8 cellular contexts compared by ENCODE assay signal in the genomic region with DNA sequence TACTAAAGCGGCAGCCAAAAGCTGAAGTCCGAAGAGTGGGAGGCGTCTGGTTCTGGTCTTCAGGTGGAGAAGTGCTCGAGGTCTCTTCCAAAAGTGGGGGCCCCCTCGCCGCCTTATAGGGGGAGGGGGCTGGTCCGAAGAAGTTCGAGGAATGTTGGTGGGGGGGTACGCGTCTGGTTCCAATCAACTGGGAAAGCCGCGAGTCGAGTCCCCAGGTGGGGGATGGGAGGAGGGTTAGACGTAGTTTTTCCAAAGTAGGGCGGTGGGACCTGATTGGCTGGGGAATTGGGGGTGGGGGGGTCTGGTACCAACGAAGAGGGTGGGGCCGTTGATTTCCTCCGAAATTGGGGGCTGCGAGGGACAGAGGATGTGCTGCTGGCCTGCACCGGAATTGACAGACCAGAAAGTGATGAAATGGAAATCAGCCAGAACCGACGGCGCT. TPM values are rescaled to one million over a fixed set of nuclear protein-coding genes. Genes with fewer than 3 reads are reported as not detected.
DNase-seq lines count a peak whose midpoint lies in the region; ATAC-seq and TF ChIP-seq lines count a peak whose summit lies in the region.

No MANE protein-coding gene starts in this region.

- H3K4me3 ChIP-seq in liver (ENCODE audit: low read depth in 1 of 3, low read length in 3 of 3) (peak overlapping the region in 2 of 3 donors; percentile 66 to 73), transverse colon (peak overlapping the region; percentile 84 to 96 (median 90))

- TF ChIP-seq EP300 in transverse colon (IDR thresholded peaks at IDR 0.05; ENCODE audit: low read depth), result no peak

- no peaks in the 10 kb centered on the region for H3K36me3 ChIP-seq in liver (ENCODE audit: control insufficient read depth in 4 of 4, insufficient read depth in 3 of 4, low read depth in 1 of 4, low read length in 3 of 4)
- H3K36me3 ChIP-seq in transverse colon, result no peaks in the 10 kb centered on the region

- H3K9ac ChIP-seq in liver (ENCODE audit: low read depth in 1 of 2, low read length in 2 of 2), result no peak overlapping the region

- H3K4me1 Mint-ChIP-seq in activated naive CD4-positive, alpha-beta T cell treated with anti-CD3 and anti-CD28 coated beads, Interleukin-2, amount 50 U/mL, for 24 hours, result peaks cover 56% of the 10 kb centered on the region

- peaks cover 0 to 15% (median 6%) of the 10 kb centered on the region in 4 donors for H3K4me1 ChIP-seq in liver (ENCODE audit: control insufficient read depth in 4 of 4, insufficient read depth in 4 of 4, low read length in 3 of 4)
- peaks cover 21 to 50% (median 44%) of the 10 kb centered on the region in 4 donors for H3K4me1 ChIP-seq in transverse colon

- H3K27me3 Mint-ChIP-seq in activated naive CD4-positive, alpha-beta T cell treated with anti-CD3 and anti-CD28 coated beads, Interleukin-2, amount 50 U/mL, for 24 hours, result no peaks in the 10 kb centered on the region

- H3K27me3 ChIP-seq in liver (ENCODE audit: control insufficient read depth in 4 of 4, insufficient read depth in 4 of 4, low read length in 3 of 4), result no peaks in the 10 kb centered on the region
- no peaks in the 10 kb centered on the region for H3K27me3 ChIP-seq in transverse colon

- WGBS in liver, result 5% methylated on average over 23 of the region's 23 CpGs
- WGBS in transverse colon (ENCODE audit: low coverage in 1 of 2), 2 donors, result 0 to 2% methylated on average over 12 to 23 of the region's 23 CpGs

- no peak for DNase-seq in activated naive CD4-positive, alpha-beta T cell treated with anti-CD3 and anti-CD28 coated beads, Interleukin-2, amount 50 U/mL, for 16 hours
- peak; percentile 45 for DNase-seq in transverse colon
- DNase-seq in superior temporal gyrus (ENCODE audit: extremely low spot score), result no peak
- no peak for DNase-seq in NCI-H1694 (lab: John Stamatoyannopoulos, UW)

- H3K27ac ChIP-seq in angular gyrus (ENCODE audit: low read depth, low read length), result peak overlapping the region; percentile 84
- H3K27ac ChIP-seq in liver (ENCODE audit: low read depth in 1 of 2, low read length in 2 of 2), result peak overlapping the region in 1 of 2 donors; percentile 26
- peak overlapping the region; percentile 93 to 96 (median 95) for H3K27ac ChIP-seq in transverse colon

- no peaks in the 10 kb centered on the region for H3K9me3 Mint-ChIP-seq in activated naive CD4-positive, alpha-beta T cell treated with anti-CD3 and anti-CD28 coated beads, Interleukin-2, amount 50 U/mL, for 24 hours

- H3K27ac Mint-ChIP-seq in activated naive CD4-positive, alpha-beta T cell treated with anti-CD3 and anti-CD28 coated beads, Interleukin-2, amount 50 U/mL, for 24 hours, result no peak overlapping the region

- intact Hi-C loops in transverse colon (cut with DNase I; ENCODE audit: low total_unique reads), result no loop called here

- no peaks in the 10 kb centered on the region for H3K9me3 ChIP-seq in liver (ENCODE audit: control insufficient read depth in 4 of 4, low read length in 3 of 4)
- H3K9me3 ChIP-seq in transverse colon, result no peaks in the 10 kb centered on the region

- in situ Hi-C loops in transverse colon (cut with MboI; ENCODE audit: low pct_ligation_motif_present in 1 of 4, low pct_unique_long_range_greater_than_20kb in 1 of 4, low sequenced_read_pairs in 3 of 4), result no loop called here

- peak overlapping the region; percentile 85 for H3K4me3 Mint-ChIP-seq in activated naive CD4-positive, alpha-beta T cell treated with anti-CD3 and anti-CD28 coated beads, Interleukin-2, amount 50 U/mL, for 24 hours

- TF ChIP-seq POLR2A in transverse colon (IDR thresholded peaks at IDR 0.05), result no peak

- ATAC-seq in GM19397 (IDR thresholded peaks at IDR 0.05; ENCODE audit: unreplicated experiment), result no peak

- no peak for TF ChIP-seq RAD21 in liver (IDR thresholded peaks at IDR 0.05)

- H3K36me3 Mint-ChIP-seq in activated naive CD4-positive, alpha-beta T cell treated with anti-CD3 and anti-CD28 coated beads, Interleukin-2, amount 50 U/mL, for 24 hours, result no peaks in the 10 kb centered on the region

- no peak for TF ChIP-seq CTCF in liver (IDR thresholded peaks at IDR 0.05; ENCODE audit: low read depth, low read length, missing input control)
- no peak for TF ChIP-seq CTCF in transverse colon (IDR thresholded peaks at IDR 0.05)

TF ChIP-seq in liver, 16 proteins besides CTCF, POLR2A, EP300 and RAD21:
- TF ChIP-seq, protein P1, sequence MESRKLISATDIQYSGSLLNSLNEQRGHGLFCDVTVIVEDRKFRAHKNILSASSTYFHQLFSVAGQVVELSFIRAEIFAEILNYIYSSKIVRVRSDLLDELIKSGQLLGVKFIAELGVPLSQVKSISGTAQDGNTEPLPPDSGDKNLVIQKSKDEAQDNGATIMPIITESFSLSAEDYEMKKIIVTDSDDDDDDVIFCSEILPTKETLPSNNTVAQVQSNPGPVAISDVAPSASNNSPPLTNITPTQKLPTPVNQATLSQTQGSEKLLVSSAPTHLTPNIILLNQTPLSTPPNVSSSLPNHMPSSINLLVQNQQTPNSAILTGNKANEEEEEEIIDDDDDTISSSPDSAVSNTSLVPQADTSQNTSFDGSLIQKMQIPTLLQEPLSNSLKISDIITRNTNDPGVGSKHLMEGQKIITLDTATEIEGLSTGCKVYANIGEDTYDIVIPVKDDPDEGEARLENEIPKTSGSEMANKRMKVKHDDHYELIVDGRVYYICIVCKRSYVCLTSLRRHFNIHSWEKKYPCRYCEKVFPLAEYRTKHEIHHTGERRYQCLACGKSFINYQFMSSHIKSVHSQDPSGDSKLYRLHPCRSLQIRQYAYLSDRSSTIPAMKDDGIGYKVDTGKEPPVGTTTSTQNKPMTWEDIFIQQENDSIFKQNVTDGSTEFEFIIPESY (IDR thresholded peaks at IDR 0.05), result no peak
- TF ChIP-seq GABPA (IDR thresholded peaks at IDR 0.05 in 1 of 2, conservative IDR thresholded peaks at IDR 0.05 in 1 of 2) (no peak), HNF4G (IDR thresholded peaks at IDR 0.05) (no peak), NR2F2 (IDR thresholded peaks at IDR 0.05) (no peak), RXRA (IDR thresholded peaks at IDR 0.05) (no peak), HNF4A (conservative IDR thresholded peaks at IDR 0.05) (no peak), SP1 (IDR thresholded peaks at IDR 0.05) (no peak), YY1 (IDR thresholded peaks at IDR 0.05) (no peak), FOXA1 (IDR thresholded peaks at IDR 0.05) (no peak), FOXA2 (IDR thresholded peaks at IDR 0.05) (no peak), EGR1 (IDR thresholded peaks at IDR 0.05; ENCODE audit: low read depth in 2 of 2) (no peak), JUND (IDR thresholded peaks at IDR 0.05) (no peak), TAF1 (conservative IDR thresholded peaks at IDR 0.05) (no peak)
- TF ChIP-seq, protein P2, sequence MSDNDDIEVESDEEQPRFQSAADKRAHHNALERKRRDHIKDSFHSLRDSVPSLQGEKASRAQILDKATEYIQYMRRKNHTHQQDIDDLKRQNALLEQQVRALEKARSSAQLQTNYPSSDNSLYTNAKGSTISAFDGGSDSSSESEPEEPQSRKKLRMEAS (IDR thresholded peaks at IDR 0.05), result no peak
- TF ChIP-seq, protein P3, sequence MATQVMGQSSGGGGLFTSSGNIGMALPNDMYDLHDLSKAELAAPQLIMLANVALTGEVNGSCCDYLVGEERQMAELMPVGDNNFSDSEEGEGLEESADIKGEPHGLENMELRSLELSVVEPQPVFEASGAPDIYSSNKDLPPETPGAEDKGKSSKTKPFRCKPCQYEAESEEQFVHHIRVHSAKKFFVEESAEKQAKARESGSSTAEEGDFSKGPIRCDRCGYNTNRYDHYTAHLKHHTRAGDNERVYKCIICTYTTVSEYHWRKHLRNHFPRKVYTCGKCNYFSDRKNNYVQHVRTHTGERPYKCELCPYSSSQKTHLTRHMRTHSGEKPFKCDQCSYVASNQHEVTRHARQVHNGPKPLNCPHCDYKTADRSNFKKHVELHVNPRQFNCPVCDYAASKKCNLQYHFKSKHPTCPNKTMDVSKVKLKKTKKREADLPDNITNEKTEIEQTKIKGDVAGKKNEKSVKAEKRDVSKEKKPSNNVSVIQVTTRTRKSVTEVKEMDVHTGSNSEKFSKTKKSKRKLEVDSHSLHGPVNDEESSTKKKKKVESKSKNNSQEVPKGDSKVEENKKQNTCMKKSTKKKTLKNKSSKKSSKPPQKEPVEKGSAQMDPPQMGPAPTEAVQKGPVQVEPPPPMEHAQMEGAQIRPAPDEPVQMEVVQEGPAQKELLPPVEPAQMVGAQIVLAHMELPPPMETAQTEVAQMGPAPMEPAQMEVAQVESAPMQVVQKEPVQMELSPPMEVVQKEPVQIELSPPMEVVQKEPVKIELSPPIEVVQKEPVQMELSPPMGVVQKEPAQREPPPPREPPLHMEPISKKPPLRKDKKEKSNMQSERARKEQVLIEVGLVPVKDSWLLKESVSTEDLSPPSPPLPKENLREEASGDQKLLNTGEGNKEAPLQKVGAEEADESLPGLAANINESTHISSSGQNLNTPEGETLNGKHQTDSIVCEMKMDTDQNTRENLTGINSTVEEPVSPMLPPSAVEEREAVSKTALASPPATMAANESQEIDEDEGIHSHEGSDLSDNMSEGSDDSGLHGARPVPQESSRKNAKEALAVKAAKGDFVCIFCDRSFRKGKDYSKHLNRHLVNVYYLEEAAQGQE (IDR thresholded peaks at IDR 0.05), result no peak
- TF ChIP-seq, protein P4, sequence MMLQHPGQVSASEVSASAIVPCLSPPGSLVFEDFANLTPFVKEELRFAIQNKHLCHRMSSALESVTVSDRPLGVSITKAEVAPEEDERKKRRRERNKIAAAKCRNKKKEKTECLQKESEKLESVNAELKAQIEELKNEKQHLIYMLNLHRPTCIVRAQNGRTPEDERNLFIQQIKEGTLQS (IDR thresholded peaks at IDR 0.05), result no peak

RNA-seq across cellular contexts. Expression of a gene that starts 0.6 kb away (rescaled TPM):
- total RNA-seq in liver, result 10 to 100 TPM; 16.7 to 45.2 TPM
- polyA plus RNA-seq in liver, result 10 to 100 TPM; 13.6 to 38.5 TPM
- 1,000 to 10,000 TPM in 3 of 4 donors, 100 to 1,000 TPM in 1; 911 to 2,535 (median 1,776) TPM for total RNA-seq in transverse colon

RNA-seq across cellular contexts. Expression of a gene that starts 59.7 kb away (rescaled TPM):
- total RNA-seq in liver, result under 1 TPM; 0.05 to 0.17 TPM
- polyA plus RNA-seq in liver, result under 1 TPM in 1 of 2 donors, not detected in 1; 0.10 TPM
- 10 to 100 TPM in 1 of 4 donors, 1 to 10 TPM in 2, under 1 TPM in 1; 0.40 to 16.1 (median 2.0) TPM for total RNA-seq in transverse colon

Comparison
In these comparisons a context has a peak if more than half of its experiments do, and no peak if none do; other contexts are left out.
1. RNA of a gene that starts 0.6 kb away (total RNA-seq): 911 to 2,535 TPM in transverse colon; 16.7 to 45.2 TPM in liver; every median in the first group is over 10 times any median in the second.